10 cellular contexts compared by ENCODE assay signal in genomic region chr2:9812945-9813311, GRCh38.
"Had no signal": no experiment of that assay in that cellular context is flagged by ENCODE, and none has a peak within 500 bp of the region (broad histone marks: within the 10 kb centered on the region; RNA-seq: fewer than 3 reads in every experiment).

No MANE protein-coding gene starts in this region.

- H3K4me3 ChIP-seq: hepatocyte, smooth muscle cell, upper lobe of right lung had no signal

- DNase-seq: activated CD4-positive, alpha-beta T cell treated with anti-CD3 and anti-CD28 coated beads, Interleukin-2, amount 50 U/mL, for 1 hour; activated naive CD4-positive, alpha-beta T cell treated with anti-CD3 and anti-CD28 coated beads, Interleukin-2, amount 10 ng/mL, durations not matched to agents 7 days and 5 days; activated T-cell treated with anti-CD3 and anti-CD28 coated beads for 4 hours; left ventricle myocardium inferior; occipital lobe; upper lobe of right lung had no signal

- H3K27me3 ChIP-seq: hepatocyte, upper lobe of right lung had no signal

- H3K27ac ChIP-seq: dorsolateral prefrontal cortex, esophagus muscularis mucosa, hepatocyte, left ventricle myocardium inferior, upper lobe of right lung had no signal

- H3K36me3 ChIP-seq: esophagus muscularis mucosa, left ventricle myocardium inferior, upper lobe of right lung had no signal

- H3K9me3 ChIP-seq: esophagus muscularis mucosa, left ventricle myocardium inferior, upper lobe of right lung had no signal
